ENCODE assay signal across 34 cellular contexts in the genomic region with DNA sequence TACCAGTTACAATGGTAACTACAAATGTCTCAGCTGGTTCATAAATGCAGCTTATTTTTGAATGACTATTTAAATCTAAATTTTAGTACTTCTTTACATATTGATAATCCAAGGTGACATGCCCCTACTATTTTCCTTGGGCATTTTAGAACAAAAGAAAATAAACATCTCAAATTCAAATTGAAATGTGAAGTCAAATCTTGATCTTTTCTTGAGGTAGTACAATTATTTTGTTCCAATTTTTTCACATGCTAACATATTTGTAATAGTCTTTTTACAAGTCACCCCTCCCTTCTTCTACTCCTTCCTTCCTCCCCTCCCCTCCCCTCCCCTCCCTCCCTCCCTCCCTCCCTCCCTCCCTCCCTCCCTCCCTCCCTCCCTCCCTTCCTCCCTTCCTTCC.
DNase-seq lines count a peak whose midpoint lies in the region; ATAC-seq, FAIRE-seq and TF ChIP-seq lines count a peak whose summit lies in the region.
"Had no signal": no experiment of that assay in that cellular context is flagged by ENCODE, and none has a peak within 500 bp of the region (broad histone marks: within the 10 kb centered on the region; RNA-seq: fewer than 3 reads in every experiment).

No MANE protein-coding gene starts in this region.

- H3K36me3 ChIP-seq in HepG2 (replicated peaks in 1 of 2; ENCODE audit: control insufficient read depth in 1 of 2, insufficient read depth in 2 of 2, low read length in 2 of 2) (no peaks in the 10 kb centered on the region), right lobe of liver (no peaks in the 10 kb centered on the region), A673 (ENCODE audit: insufficient read depth, low read length, poor library complexity, severe bottlenecking) (peaks cover 8% of the 10 kb centered on the region), SK-N-MC (ENCODE audit: insufficient read depth, low read length) (peaks cover 16% of the 10 kb centered on the region; the same call in 1 of the 2 replicates), K562 (ENCODE audit: control insufficient read depth, insufficient read depth, low read length) (no peaks in the 10 kb centered on the region)
- H3K36me3 ChIP-seq: BE2C; BLaER1; BLaER1 treated with 17β-estradiol and CSF1 and Interleukin-3, amounts not matched to agents 10 nM and 100 nM had no signal

- TF ChIP-seq POLR2A in HepG2 (IDR thresholded peaks at IDR 0.05; ENCODE audit: insufficient read depth in 1 of 2, low read depth in 2 of 2, low read length in 2 of 2) (no peak), right lobe of liver (IDR thresholded peaks at IDR 0.05) (no peak), K562 (conservative IDR thresholded peaks at IDR 0.05) (no peak)

- POLR2A ChIA-PET in HepG2 (lab: Yijun Ruan, JAX) (no interaction called here), A673 (lab: Charles Lee; ENCODE audit: low non-redundant PET) (interaction anchor here (0.5 to 0.7 kb wide), 3 partner anchors 183 to 1181 kb away, joined by 3 to 10 read pairs (median 6); a partner anchor contains a TSS), K562 (lab: Yijun Ruan, JAX) (no interaction called here)

- ATAC-seq in HepG2 (no peak), right lobe of liver (no peak), K562 (no peak)
- ATAC-seq: A549; CD8-positive, alpha-beta T cell had no signal

- BruUV-seq in HepG2 (replicated peaks; lab: Mats Ljungman, UMichigan) (no TSS peak), A673 (replicated peaks; lab: Mats Ljungman, UMichigan) (no TSS peak), K562 (replicated peaks; lab: Mats Ljungman, UMichigan) (no TSS peak)

- DNase-seq in HepG2 (ENCODE audit: low spot score), result no peak
- no peak for DNase-seq in right lobe of liver
- DNase-seq in A673 (ENCODE audit: low spot score), result peak; percentile 39
- DNase-seq in SK-N-MC (ENCODE audit: low read depth, low spot score), result no peak
- DNase-seq in K562 (ENCODE audit: extremely low read depth in 1 of 4, low spot score in 3 of 4), result no peak
- DNase-seq in COLO829 (ENCODE audit: low spot score), result no peak
- no peak for DNase-seq in NK-92 (lab: John Stamatoyannopoulos, UW; ENCODE audit: unreplicated experiment)
- no peak for DNase-seq in GOT3 (lab: John Stamatoyannopoulos, UW)
- DNase-seq: 8988T; ACHN; AML-193; BE2C; C1 segment of cervical spinal cord; Caco-2; Calu3; CD4-positive, alpha-beta memory T cell; CD4-positive, alpha-beta T cell; CD4-positive, CD25-positive, alpha-beta regulatory T cell; CD8-positive, alpha-beta memory T cell; CD8-positive, alpha-beta T cell; COR-L47; DMS 273 treated with DMSO at 0.1 percent for 48 hours; DMS153; DMS53; DMS79; DMS79 treated with DMSO at 0.1 percent for 48 hours; DND-41; EL had no signal

- H3K27me3 ChIP-seq in HepG2 (ENCODE audit: control insufficient read depth in 1 of 2, insufficient read depth in 2 of 2, low read length in 2 of 2) (no peaks in the 10 kb centered on the region; a peak in 1 of 5 replicates), right lobe of liver (no peaks in the 10 kb centered on the region), A673 (replicated peaks; ENCODE audit: insufficient read depth, low read depth, low read length, poor library complexity) (no peaks in the 10 kb centered on the region), K562 (ENCODE audit: control insufficient read depth in 2 of 2, insufficient read depth in 2 of 2, low read length in 2 of 2) (no peaks in the 10 kb centered on the region)
- H3K27me3 ChIP-seq: BE2C; BLaER1; BLaER1 treated with 17β-estradiol and CSF1 and Interleukin-3, amounts not matched to agents 10 nM and 100 nM had no signal

- H4K20me1 ChIP-seq in HepG2 (ENCODE audit: insufficient read depth, low read length) (no peaks in the 10 kb centered on the region), K562 (replicated peaks; ENCODE audit: control insufficient read depth, insufficient read depth, low read length) (no peaks in the 10 kb centered on the region)
- H4K20me1 ChIP-seq: BLaER1; BLaER1 treated with 17β-estradiol and CSF1 and Interleukin-3, amounts not matched to agents 10 nM and 100 nM had no signal

- H3K4me3 ChIP-seq in HepG2 (replicated peaks in 1 of 3; ENCODE audit: insufficient read depth in 1 of 3, low read depth in 2 of 3, low read length in 3 of 3) (no peak overlapping the region), right lobe of liver (no peak overlapping the region), A673 (ENCODE audit: low read depth, low read length, poor library complexity, severe bottlenecking) (no peak overlapping the region), SK-N-MC (no peak overlapping the region), K562 (no peak overlapping the region)
- H3K4me3 ChIP-seq: A549; BLaER1; BLaER1 treated with 17β-estradiol and CSF1 and Interleukin-3, amounts not matched to agents 10 nM and 100 nM had no signal

- no peaks in the 10 kb centered on the region for H3K9me1 ChIP-seq in K562 (ENCODE audit: control insufficient read depth, insufficient read depth, low read length)

- no peak for TF ChIP-seq EP300 in HepG2 (IDR thresholded peaks at IDR 0.05; ENCODE audit: low read depth in 2 of 2, low read length in 2 of 2)
- no peak for TF ChIP-seq EP300 in HepG2 (CRISPR knock-in tag; IDR thresholded peaks at IDR 0.05; ENCODE audit: borderline replicate concordance)
- TF ChIP-seq EP300 in K562 (IDR thresholded peaks at IDR 0.05; ENCODE audit: low read length), result no peak

- CTCF ChIA-PET in HepG2 (lab: Yijun Ruan, JAX; ENCODE audit: low intra/inter-chr PET ratio, low total read pairs), result no interaction called here
- CTCF ChIA-PET in A673 (lab: Charles Lee), result interaction anchor here (0.6 to 1.0 kb wide), 2 partner anchors 187 to 362 kb away, joined by 3 read pairs; no protein-coding TSS in a partner anchor
- CTCF ChIA-PET in K562 (lab: Yijun Ruan, JAX; ENCODE audit: low intra/inter-chr PET ratio), result no interaction called here

- H2AFZ ChIP-seq in HepG2 (ENCODE audit: low read length) (no peak overlapping the region), K562 (ENCODE audit: low read depth, low read length) (no peak overlapping the region)

- TF ChIP-seq CTCF in HepG2 (CRISPR knock-in tag; IDR thresholded peaks at IDR 0.05) (no peak), right lobe of liver (IDR thresholded peaks at IDR 0.05) (no peak), A673 (conservative IDR thresholded peaks at IDR 0.05; ENCODE audit: low read depth, low read length) (no peak), K562 (IDR thresholded peaks at IDR 0.05 in 2 of 3, conservative IDR thresholded peaks at IDR 0.05 in 1 of 3; ENCODE audit: insufficient read depth in 2 of 3, low read depth in 1 of 3, low read length in 3 of 3) (no peak)

- intact Hi-C loops in HepG2 (cut with micrococcal nuclease; ENCODE audit: unreplicated experiment) (no loop called here), right lobe of liver (cut with DNase I) (no loop called here), A673 (cut with micrococcal nuclease; ENCODE audit: unreplicated experiment) (loop anchor here (1.0 to 2.0 kb wide), 3 partner anchors 150 to 466 kb away; no protein-coding TSS in a partner anchor), K562 (cut with micrococcal nuclease) (no loop called here)

- TF ChIP-seq RAD21 in HepG2 (CRISPR knock-in tag; IDR thresholded peaks at IDR 0.05) (no peak), K562 (CRISPR knock-in tag; conservative IDR thresholded peaks at IDR 0.05 in 1 of 2, IDR thresholded peaks at IDR 0.05 in 1 of 2) (no peak)

- FAIRE-seq in HepG2 (lab: Jason Lieb, UNC), result no peak
- FAIRE-seq in K562 (lab: Jason Lieb, UNC), result no peak
- FAIRE-seq: A549, D721Med had no signal

- no peaks in the 10 kb centered on the region for H3K79me2 ChIP-seq in HepG2 (ENCODE audit: insufficient read depth, low read length)
- H3K79me2 ChIP-seq in K562 (ENCODE audit: control insufficient read depth, insufficient read depth, low read length), result no peaks in the 10 kb centered on the region

- no peak overlapping the region for H3K9ac ChIP-seq in HepG2 (ENCODE audit: insufficient read depth, low read depth, low read length)
- H3K9ac ChIP-seq in SK-N-MC (ENCODE audit: insufficient read length), result peak overlapping the region; percentile 56
- H3K9ac ChIP-seq in K562 (ENCODE audit: insufficient read depth in 1 of 2, low read depth in 2 of 2, low read length in 2 of 2), result no peak overlapping the region
- H3K9ac ChIP-seq: BLaER1; BLaER1 treated with 17β-estradiol and CSF1 and Interleukin-3, amounts not matched to agents 10 nM and 100 nM had no signal

- H3K9me3 ChIP-seq in HepG2 (ENCODE audit: low read length), result no peaks in the 10 kb centered on the region
- H3K9me3 ChIP-seq in right lobe of liver, result no peaks in the 10 kb centered on the region
- peaks cover 18% of the 10 kb centered on the region for H3K9me3 ChIP-seq in A673 (ENCODE audit: low read depth, low read length, poor library complexity, severe bottlenecking)
- peaks cover 10% of the 10 kb centered on the region; the same call in 1 of the 2 replicates for H3K9me3 ChIP-seq in SK-N-MC (ENCODE audit: low read depth, low read length)
- no peaks in the 10 kb centered on the region for H3K9me3 ChIP-seq in K562 (replicated peaks; ENCODE audit: control insufficient read depth, insufficient read depth, low read depth, low read length)
- H3K9me3 ChIP-seq: A549; BE2C; BLaER1; BLaER1 treated with 17β-estradiol and CSF1 and Interleukin-3, amounts not matched to agents 10 nM and 100 nM; Caco-2 had no signal

- in situ Hi-C loops in HepG2 (cut with HindIII; ENCODE audit: extremely low pct_ligation_motif_present, low pct_unique_long_range_greater_than_20kb) (no loop called here), K562 (cut with MboI) (no loop called here)

- H3K4me2 ChIP-seq in HepG2 (ENCODE audit: low read depth, low read length), result no peak overlapping the region
- H3K4me2 ChIP-seq in K562 (ENCODE audit: insufficient read depth, low read length), result no peak overlapping the region
- H3K4me2 ChIP-seq: A549; BLaER1; BLaER1 treated with 17β-estradiol and CSF1 and Interleukin-3, amounts not matched to agents 10 nM and 100 nM had no signal

- H3K27ac ChIP-seq in HepG2 (ENCODE audit: extremely low read length, insufficient read depth, low read length) (no peak overlapping the region), right lobe of liver (no peak overlapping the region), A673 (ENCODE audit: low read depth, low read length, poor library complexity, severe bottlenecking) (peak overlapping the region; percentile 86), SK-N-MC (peak overlapping the region; percentile 98), K562 (ENCODE audit: extremely low read depth, low read depth, low read length) (no peak overlapping the region)
- H3K27ac ChIP-seq: 22Rv1; A549; BLaER1; BLaER1 treated with 17β-estradiol and CSF1 and Interleukin-3, amounts not matched to agents 10 nM and 100 nM; C4-2B had no signal

- H3K4me1 ChIP-seq in HepG2 (ENCODE audit: insufficient read depth, low read length) (no peaks in the 10 kb centered on the region), right lobe of liver (no peaks in the 10 kb centered on the region), A673 (ENCODE audit: insufficient read depth, low read length, poor library complexity, severe bottlenecking) (peaks cover 30% of the 10 kb centered on the region), K562 (replicated peaks in 1 of 2; ENCODE audit: control insufficient read depth in 2 of 2, insufficient read depth in 2 of 2, low read length in 2 of 2) (no peaks in the 10 kb centered on the region)
- H3K4me1 ChIP-seq: A549; BLaER1; BLaER1 treated with 17β-estradiol and CSF1 and Interleukin-3, amounts not matched to agents 10 nM and 100 nM; Caco-2 had no signal

TF ChIP-seq in K562, 482 proteins besides CTCF, POLR2A, EP300 and RAD21 (continues in another document):
- peak; percentile 59 for TF ChIP-seq PCBP2 (IDR thresholded peaks at IDR 0.05; ENCODE audit: low read depth, low read length, poor library complexity, severe bottlenecking)

Comparison
In these comparisons a context has a peak if more than half of its experiments do, and no peak if none do; other contexts are left out.
1. H3K27ac ChIP-seq: peak in A673 (single experiment) and SK-N-MC (single experiment); none in HepG2 (single experiment), right lobe of liver (0 of 3) and K562 (single experiment).